ENCODE assay signal across 8 cellular contexts in the genomic region with DNA sequence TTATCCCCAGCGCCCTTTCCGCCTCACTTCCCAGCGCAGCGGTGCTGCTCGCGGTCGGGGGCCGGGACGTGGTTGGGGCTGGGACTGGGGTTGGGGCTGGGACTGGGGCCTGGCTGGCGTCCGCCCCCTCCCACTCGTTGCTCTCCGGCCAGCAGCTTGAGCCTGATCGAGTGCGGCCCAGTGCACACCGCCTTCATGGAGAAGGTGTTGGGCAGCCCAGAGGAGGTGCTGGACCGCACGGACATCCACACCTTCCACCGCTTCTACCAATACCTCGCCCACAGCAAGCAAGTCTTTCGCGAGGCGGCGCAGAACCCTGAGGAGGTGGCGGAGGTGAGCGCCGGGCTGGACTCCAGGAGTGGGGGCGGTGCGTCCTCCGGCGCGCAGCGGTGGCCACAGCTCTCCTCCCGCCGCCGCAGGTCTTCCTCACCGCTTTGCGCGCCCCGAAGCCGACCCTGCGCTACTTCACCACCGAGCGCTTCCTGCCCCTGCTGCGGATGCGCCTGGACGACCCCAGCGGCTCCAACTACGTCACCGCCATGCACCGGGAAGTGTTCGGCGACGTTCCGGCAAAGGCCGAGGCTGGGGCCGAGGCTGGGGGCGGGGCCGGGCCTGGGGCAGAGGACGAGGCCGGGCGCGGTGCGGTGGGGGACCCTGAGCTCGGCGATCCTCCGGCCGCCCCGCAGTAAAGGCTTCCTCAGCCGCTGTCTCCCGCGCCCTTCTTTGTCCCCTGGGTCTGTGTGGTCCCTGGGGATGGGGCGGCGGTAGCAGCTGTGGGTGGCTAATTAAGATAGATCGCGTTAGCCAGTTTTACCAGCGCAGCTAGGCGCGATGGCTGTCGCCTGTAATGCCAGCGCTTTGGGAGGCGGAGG. TPM values are rescaled to one million over a fixed set of nuclear protein-coding genes. Genes with fewer than 3 reads are reported as not detected.
A peak's percentile ranks its signal among the peaks of the same experiment; 100 is the strongest.
DNase-seq lines count a peak whose midpoint lies in the region; ATAC-seq, FAIRE-seq and TF ChIP-seq lines count a peak whose summit lies in the region.

No MANE protein-coding gene starts in this region.

- ATAC-seq in HG02642 (IDR thresholded peaks at IDR 0.05; ENCODE audit: poor library complexity, unreplicated experiment) = peak; percentile 77

- peak; percentile 68 for TF ChIP-seq POLR2A in GM12891 (IDR thresholded peaks at IDR 0.05; ENCODE audit: low read depth, low read length)

- peak; percentile 94 for FAIRE-seq in GM12891 (lab: Jason Lieb, UNC)

- TF ChIP-seq CTCF in astrocyte of the spinal cord (IDR thresholded peaks at IDR 0.05; ENCODE audit: low read depth, low read length) = no peak

- H3K4me3 ChIP-seq in astrocyte of the spinal cord (ENCODE audit: low read depth, low read length) = peak overlapping the region; percentile 76

- DNase-seq in GM12891 (ENCODE audit: insufficient read length, low spot score) (peak; percentile 94), NCI-H146 treated with DMSO at 0.1 percent for 48 hours (lab: John Stamatoyannopoulos, UW; ENCODE audit: unreplicated experiment) (peak; percentile 70), T1000 (lab: John Stamatoyannopoulos, UW) (peak; percentile 53), astrocyte of the spinal cord (ENCODE audit: low read depth, low spot score) (peak; percentile 84), hippocampal formation (lab: John Stamatoyannopoulos, UW) (peak; percentile 52 to 78), renal cortical epithelial cell (ENCODE audit: low read depth) (peak; percentile 49), COLO829 (ENCODE audit: low spot score) (no peak)

- in situ Hi-C loops in astrocyte of the spinal cord (cut with HindIII; ENCODE audit: low sequenced_read_pairs) = no loop called here

TF ChIP-seq in GM12891, 5 proteins besides CTCF, POLR2A, EP300 and RAD21:
- no peak for TF ChIP-seq SPI1 (IDR thresholded peaks at IDR 0.05; ENCODE audit: low read depth, low read length)
- no peak for TF ChIP-seq POU2F2 (IDR thresholded peaks at IDR 0.05; ENCODE audit: low read depth, low read length)
- peak; percentile 78 for TF ChIP-seq POLR2AphosphoS5 (IDR thresholded peaks at IDR 0.05; ENCODE audit: low read depth, low read length)
- TF ChIP-seq TAF1 (IDR thresholded peaks at IDR 0.05; ENCODE audit: low read depth, low read length) = 0 out of 2 replicates have a peak, but pooled peaks have one; percentile 16
- TF ChIP-seq PAX5 (IDR thresholded peaks at IDR 0.05; ENCODE audit: insufficient read depth, low read length, severe bottlenecking) = peak; percentile 61

RNA-seq across cellular contexts. Expression of gene HSD17B1, which starts 1.8 kb away (rescaled TPM):
- 0.72 TPM for polyA plus RNA-seq in GM12891 (2012; ENCODE audit: low read depth, missing spikeins)
- 0.30 and 0.69 TPM in 2 replicates for total RNA-seq in renal cortical epithelial cell

RNA-seq across cellular contexts. Expression of gene COASY, which starts 7.5 kb away (rescaled TPM):
- polyA plus RNA-seq in GM12891 (2012; ENCODE audit: low read depth, missing spikeins) = 61.8 TPM
- 8.2 and 32.2 TPM in 2 replicates for total RNA-seq in renal cortical epithelial cell

RNA-seq across cellular contexts. Expression of gene MLX, which starts 12.4 kb away (rescaled TPM):
- 30.3 TPM for polyA plus RNA-seq in GM12891 (2012; ENCODE audit: low read depth, missing spikeins)
- total RNA-seq in renal cortical epithelial cell = 21.9 and 23.8 TPM in 2 replicates

RNA-seq across cellular contexts. Expression of gene NAGLU, which starts 18.4 kb away (rescaled TPM):
- 13.7 TPM for polyA plus RNA-seq in GM12891 (2012; ENCODE audit: low read depth, missing spikeins)
- total RNA-seq in renal cortical epithelial cell = 24.8 and 42.2 TPM in 2 replicates

RNA-seq across cellular contexts. Expression of gene PSMC3IP, which starts 23.0 kb away (rescaled TPM):
- polyA plus RNA-seq in GM12891 (2012; ENCODE audit: low read depth, missing spikeins) = 15.2 TPM
- total RNA-seq in renal cortical epithelial cell = 2.9 and 5.0 TPM in 2 replicates
